Comparison of ENCODE assay signal across 14 cellular contexts in genomic region chr17:38134860-38135259, GRCh38. TPM values are rescaled to one million over a fixed set of nuclear protein-coding genes. Genes with fewer than 3 reads are reported as not detected.
"Had no signal": no experiment of that assay in that cellular context is flagged by ENCODE, and none has a peak within 500 bp of the region (broad histone marks: within the 10 kb centered on the region; RNA-seq: fewer than 3 reads in every experiment).

No MANE protein-coding gene starts in this region.

RNA-seq across cellular contexts. Expression of gene TBC1D3E, which starts 7.1 kb away (rescaled TPM):
- total RNA-seq: epithelial cell of proximal tubule, esophagus squamous epithelium, gastroesophageal sphincter, left cardiac atrium, mammary epithelial cell, mucosa of descending colon, myocyte, occipital lobe, pulmonary artery endothelial cell, subcutaneous adipose tissue, tibial nerve had no signal

RNA-seq across cellular contexts. Expression of gene TBC1D3, which starts 57.5 kb away (rescaled TPM):
- total RNA-seq: epithelial cell of proximal tubule, esophagus squamous epithelium, gastroesophageal sphincter, left cardiac atrium, mucosa of descending colon, myocyte, natural killer cell, occipital lobe, pulmonary artery endothelial cell, subcutaneous adipose tissue, testis, tibial nerve, urinary bladder had no signal
